In the genomic region with DNA sequence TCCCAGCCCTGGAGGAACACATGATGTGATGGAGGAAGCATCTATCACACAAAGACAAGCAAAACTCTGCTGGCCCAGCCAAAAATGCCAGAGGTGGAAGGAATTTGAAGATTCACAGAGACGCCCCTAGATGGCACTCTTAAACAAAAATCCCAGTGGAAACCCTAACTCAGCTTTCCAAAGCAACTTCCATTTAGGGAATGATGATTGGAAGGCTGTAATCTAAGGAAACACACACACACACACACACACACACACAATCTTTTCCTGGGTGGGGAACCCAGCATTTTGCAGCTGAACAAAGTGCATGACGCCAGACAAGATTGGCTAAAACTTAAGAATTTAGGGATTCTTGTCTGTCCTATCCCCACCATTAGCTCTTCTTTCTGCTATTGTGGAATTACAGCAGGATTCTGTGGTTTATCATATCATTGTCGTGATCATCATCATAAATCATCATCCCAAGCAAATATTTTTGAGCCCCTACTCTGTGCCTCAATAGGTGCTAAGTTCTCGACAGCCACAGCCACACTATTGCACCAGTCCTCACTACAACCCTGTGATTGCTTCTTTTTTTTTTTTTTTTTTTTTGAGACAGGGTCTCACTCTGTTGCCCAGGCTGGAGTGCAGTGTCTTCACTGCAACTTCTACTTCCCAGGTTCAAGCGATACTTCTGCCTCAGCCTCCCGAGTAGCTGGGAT, we compare ENCODE assay signal across 1 cellular context.
TF ChIP-seq lines count a peak whose summit lies in the region.

No MANE protein-coding gene starts in this region.

TF ChIP-seq in SK-N-SH, 30 proteins besides CTCF, POLR2A, EP300 and RAD21 (continued from another document):
- TF ChIP-seq SMC3 (IDR thresholded peaks at IDR 0.05; ENCODE audit: low read depth, low read length) (peak; percentile 63), GATA2 (CRISPR knock-in tag; IDR thresholded peaks at IDR 0.05) (no peak), FOXJ3 (CRISPR knock-in tag; IDR thresholded peaks at IDR 0.05) (no peak), TEAD4 (IDR thresholded peaks at IDR 0.05; ENCODE audit: borderline replicate concordance, insufficient read depth) (no peak), FOSL2 (IDR thresholded peaks at IDR 0.05; ENCODE audit: borderline replicate concordance, low read depth) (no peak), RCOR1 (IDR thresholded peaks at IDR 0.05; ENCODE audit: low read length) (0 out of 2 replicates have a peak, but pooled peaks have one; percentile 34), RFX5 (IDR thresholded peaks at IDR 0.05; ENCODE audit: low read length) (no peak), ELF1 (IDR thresholded peaks at IDR 0.05) (no peak), JUND (IDR thresholded peaks at IDR 0.05) (no peak), MXI1 (IDR thresholded peaks at IDR 0.05; ENCODE audit: low read depth, low read length) (no peak), EZH2phosphoT487 (IDR thresholded peaks at IDR 0.05; ENCODE audit: borderline replicate concordance, low read depth) (no peak), SIN3A (IDR thresholded peaks at IDR 0.05; ENCODE audit: borderline replicate concordance, low read depth, low read length) (no peak), GABPA (IDR thresholded peaks at IDR 0.05; ENCODE audit: low read depth) (no peak), TCF12 (IDR thresholded peaks at IDR 0.05) (no peak)
- TF ChIP-seq, protein P1, sequence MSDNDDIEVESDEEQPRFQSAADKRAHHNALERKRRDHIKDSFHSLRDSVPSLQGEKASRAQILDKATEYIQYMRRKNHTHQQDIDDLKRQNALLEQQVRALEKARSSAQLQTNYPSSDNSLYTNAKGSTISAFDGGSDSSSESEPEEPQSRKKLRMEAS (IDR thresholded peaks at IDR 0.05; ENCODE audit: low read depth) = no peak
- TF ChIP-seq, protein P2, sequence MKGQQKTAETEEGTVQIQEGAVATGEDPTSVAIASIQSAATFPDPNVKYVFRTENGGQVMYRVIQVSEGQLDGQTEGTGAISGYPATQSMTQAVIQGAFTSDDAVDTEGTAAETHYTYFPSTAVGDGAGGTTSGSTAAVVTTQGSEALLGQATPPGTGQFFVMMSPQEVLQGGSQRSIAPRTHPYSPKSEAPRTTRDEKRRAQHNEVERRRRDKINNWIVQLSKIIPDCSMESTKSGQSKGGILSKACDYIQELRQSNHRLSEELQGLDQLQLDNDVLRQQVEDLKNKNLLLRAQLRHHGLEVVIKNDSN (IDR thresholded peaks at IDR 0.05; ENCODE audit: borderline replicate concordance, low read depth) = no peak
- TF ChIP-seq, protein P3, sequence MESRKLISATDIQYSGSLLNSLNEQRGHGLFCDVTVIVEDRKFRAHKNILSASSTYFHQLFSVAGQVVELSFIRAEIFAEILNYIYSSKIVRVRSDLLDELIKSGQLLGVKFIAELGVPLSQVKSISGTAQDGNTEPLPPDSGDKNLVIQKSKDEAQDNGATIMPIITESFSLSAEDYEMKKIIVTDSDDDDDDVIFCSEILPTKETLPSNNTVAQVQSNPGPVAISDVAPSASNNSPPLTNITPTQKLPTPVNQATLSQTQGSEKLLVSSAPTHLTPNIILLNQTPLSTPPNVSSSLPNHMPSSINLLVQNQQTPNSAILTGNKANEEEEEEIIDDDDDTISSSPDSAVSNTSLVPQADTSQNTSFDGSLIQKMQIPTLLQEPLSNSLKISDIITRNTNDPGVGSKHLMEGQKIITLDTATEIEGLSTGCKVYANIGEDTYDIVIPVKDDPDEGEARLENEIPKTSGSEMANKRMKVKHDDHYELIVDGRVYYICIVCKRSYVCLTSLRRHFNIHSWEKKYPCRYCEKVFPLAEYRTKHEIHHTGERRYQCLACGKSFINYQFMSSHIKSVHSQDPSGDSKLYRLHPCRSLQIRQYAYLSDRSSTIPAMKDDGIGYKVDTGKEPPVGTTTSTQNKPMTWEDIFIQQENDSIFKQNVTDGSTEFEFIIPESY (IDR thresholded peaks at IDR 0.05; ENCODE audit: borderline replicate concordance, low read depth) = no peak
- TF ChIP-seq, protein P4, sequence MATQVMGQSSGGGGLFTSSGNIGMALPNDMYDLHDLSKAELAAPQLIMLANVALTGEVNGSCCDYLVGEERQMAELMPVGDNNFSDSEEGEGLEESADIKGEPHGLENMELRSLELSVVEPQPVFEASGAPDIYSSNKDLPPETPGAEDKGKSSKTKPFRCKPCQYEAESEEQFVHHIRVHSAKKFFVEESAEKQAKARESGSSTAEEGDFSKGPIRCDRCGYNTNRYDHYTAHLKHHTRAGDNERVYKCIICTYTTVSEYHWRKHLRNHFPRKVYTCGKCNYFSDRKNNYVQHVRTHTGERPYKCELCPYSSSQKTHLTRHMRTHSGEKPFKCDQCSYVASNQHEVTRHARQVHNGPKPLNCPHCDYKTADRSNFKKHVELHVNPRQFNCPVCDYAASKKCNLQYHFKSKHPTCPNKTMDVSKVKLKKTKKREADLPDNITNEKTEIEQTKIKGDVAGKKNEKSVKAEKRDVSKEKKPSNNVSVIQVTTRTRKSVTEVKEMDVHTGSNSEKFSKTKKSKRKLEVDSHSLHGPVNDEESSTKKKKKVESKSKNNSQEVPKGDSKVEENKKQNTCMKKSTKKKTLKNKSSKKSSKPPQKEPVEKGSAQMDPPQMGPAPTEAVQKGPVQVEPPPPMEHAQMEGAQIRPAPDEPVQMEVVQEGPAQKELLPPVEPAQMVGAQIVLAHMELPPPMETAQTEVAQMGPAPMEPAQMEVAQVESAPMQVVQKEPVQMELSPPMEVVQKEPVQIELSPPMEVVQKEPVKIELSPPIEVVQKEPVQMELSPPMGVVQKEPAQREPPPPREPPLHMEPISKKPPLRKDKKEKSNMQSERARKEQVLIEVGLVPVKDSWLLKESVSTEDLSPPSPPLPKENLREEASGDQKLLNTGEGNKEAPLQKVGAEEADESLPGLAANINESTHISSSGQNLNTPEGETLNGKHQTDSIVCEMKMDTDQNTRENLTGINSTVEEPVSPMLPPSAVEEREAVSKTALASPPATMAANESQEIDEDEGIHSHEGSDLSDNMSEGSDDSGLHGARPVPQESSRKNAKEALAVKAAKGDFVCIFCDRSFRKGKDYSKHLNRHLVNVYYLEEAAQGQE (IDR thresholded peaks at IDR 0.05; ENCODE audit: low read depth, low read length) = 0 out of 2 replicates have a peak, but pooled peaks have one; percentile 30
- TF ChIP-seq, protein P5, sequence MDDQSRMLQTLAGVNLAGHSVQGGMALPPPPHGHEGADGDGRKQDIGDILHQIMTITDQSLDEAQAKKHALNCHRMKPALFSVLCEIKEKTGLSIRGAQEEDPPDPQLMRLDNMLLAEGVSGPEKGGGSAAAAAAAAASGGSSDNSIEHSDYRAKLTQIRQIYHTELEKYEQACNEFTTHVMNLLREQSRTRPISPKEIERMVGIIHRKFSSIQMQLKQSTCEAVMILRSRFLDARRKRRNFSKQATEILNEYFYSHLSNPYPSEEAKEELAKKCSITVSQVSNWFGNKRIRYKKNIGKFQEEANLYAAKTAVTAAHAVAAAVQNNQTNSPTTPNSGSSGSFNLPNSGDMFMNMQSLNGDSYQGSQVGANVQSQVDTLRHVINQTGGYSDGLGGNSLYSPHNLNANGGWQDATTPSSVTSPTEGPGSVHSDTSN (IDR thresholded peaks at IDR 0.05) = no peak
